Comparison of ENCODE assay signal across 25 cellular contexts in the genomic region with DNA sequence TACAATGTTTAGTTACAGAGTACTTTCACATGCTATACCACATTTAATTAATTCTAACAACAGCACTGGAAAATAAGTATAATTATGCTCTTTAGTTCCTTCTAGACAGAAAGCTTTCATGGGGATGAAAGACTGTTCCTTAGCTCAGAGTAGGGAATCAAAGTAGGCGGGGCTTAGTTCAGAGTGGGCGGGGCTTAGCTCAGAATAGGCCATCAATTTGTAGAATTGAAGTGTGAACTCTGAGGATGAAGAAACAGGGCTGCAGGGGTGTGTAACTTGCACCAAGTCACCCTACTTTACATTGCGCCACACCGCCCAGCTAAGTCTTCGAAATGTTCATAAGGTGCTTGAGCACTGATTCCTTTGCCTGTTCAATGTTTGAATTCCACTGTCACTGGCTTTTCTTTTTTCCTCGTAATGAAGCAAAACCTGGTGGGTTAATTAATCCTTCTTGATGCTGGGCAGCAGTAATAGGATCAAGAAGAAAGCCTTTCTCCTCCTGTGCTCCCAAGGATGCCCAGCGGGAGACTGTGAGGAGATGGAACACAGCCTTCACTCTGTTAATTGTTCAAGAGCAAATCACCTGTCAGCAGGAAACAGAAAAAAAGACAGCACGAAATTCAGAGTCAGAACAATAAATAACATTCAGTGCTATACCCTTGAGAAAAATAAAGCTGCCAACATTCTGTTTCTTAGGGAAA.
"Had no signal": no experiment of that assay in that cellular context is flagged by ENCODE, and none has a peak within 500 bp of the region (broad histone marks: within the 10 kb centered on the region; RNA-seq: fewer than 3 reads in every experiment).

No MANE protein-coding gene starts in this region.

- H3K9me3 ChIP-seq: breast epithelium, right lobe of liver, vagina had no signal

- H3K4me1 Mint-ChIP-seq: immature natural killer cell; memory B cell; naive thymus-derived CD4-positive, alpha-beta T cell; stimulated activated effector memory CD8-positive, alpha-beta T cell treated with anti-CD3 and anti-CD28 coated beads, Interleukin-12 subunit alpha, Interleukin-12 subunit beta, amount 100 ng/mL, for 72 hours had no signal

- H3K4me3 Mint-ChIP-seq: activated CD4-positive, alpha-beta memory T cell treated with anti-CD3 and anti-CD28 coated beads for 36 hours; immature natural killer cell; memory B cell; naive thymus-derived CD4-positive, alpha-beta T cell; stimulated activated effector memory CD8-positive, alpha-beta T cell treated with anti-CD3 and anti-CD28 coated beads, Interleukin-12 subunit alpha, Interleukin-12 subunit beta, amount 100 ng/mL, for 72 hours; stimulated activated naive CD8-positive, alpha-beta T cell treated with anti-CD3 and anti-CD28 coated beads, Interleukin-15, Interleukin-2, amounts not matched to agents 100 ng/mL and 50 ng/mL, for 24 hours; T-helper 2 cell treated with Interferon-gamma antibody and Interleukin-4, amounts not matched to agents 5 μg/mL and 100 μg/mL, for 36 hours; type B pancreatic cell had no signal

- FAIRE-seq: endothelial cell of umbilical vein had no signal

- DNase-seq: activated CD4-positive, alpha-beta memory T cell treated with anti-CD3 and anti-CD28 coated beads for 36 hours; activated CD4-positive, alpha-beta T cell treated with anti-CD3 and anti-CD28 coated beads for 4 hours; activated CD8-positive, alpha-beta memory T cell treated with anti-CD3 and anti-CD28 coated beads, Interleukin-2, amount 50 U/mL, for 4 hours; activated gamma-delta T cell; activated naive CD4-positive, alpha-beta T cell treated with anti-CD3 and anti-CD28 coated beads, Interleukin-2, amount 50 U/mL, for 16 hours; activated T-cell treated with anti-CD3 and anti-CD28 coated beads, Interleukin-2, amount 50 U/mL, for 1 hour; amniotic stem cell; central memory CD4-positive, alpha-beta T cell; foreskin fibroblast; head of caudate nucleus; hippocampal formation; immature natural killer cell; midbrain; naive thymus-derived CD4-positive, alpha-beta T cell; right lobe of liver; stimulated activated CD4-positive, alpha-beta T cell treated with anti-CD3 and anti-CD28 coated beads, Interleukin-2, amount 100 ng/mL, for 48 hours; substantia nigra had no signal

- H3K27ac Mint-ChIP-seq: activated CD4-positive, alpha-beta memory T cell treated with anti-CD3 and anti-CD28 coated beads for 36 hours; immature natural killer cell; memory B cell; naive thymus-derived CD4-positive, alpha-beta T cell; stimulated activated effector memory CD8-positive, alpha-beta T cell treated with anti-CD3 and anti-CD28 coated beads, Interleukin-12 subunit alpha, Interleukin-12 subunit beta, amount 100 ng/mL, for 72 hours; stimulated activated naive CD8-positive, alpha-beta T cell treated with anti-CD3 and anti-CD28 coated beads, Interleukin-15, Interleukin-2, amounts not matched to agents 100 ng/mL and 50 ng/mL, for 24 hours; T-helper 2 cell treated with Interferon-gamma antibody and Interleukin-4, amounts not matched to agents 5 μg/mL and 100 μg/mL, for 36 hours; type B pancreatic cell had no signal

- H3K9me3 Mint-ChIP-seq: activated CD4-positive, alpha-beta memory T cell treated with anti-CD3 and anti-CD28 coated beads for 36 hours; naive thymus-derived CD4-positive, alpha-beta T cell; stimulated activated effector memory CD8-positive, alpha-beta T cell treated with anti-CD3 and anti-CD28 coated beads, Interleukin-12 subunit alpha, Interleukin-12 subunit beta, amount 100 ng/mL, for 72 hours; stimulated activated naive CD8-positive, alpha-beta T cell treated with anti-CD3 and anti-CD28 coated beads, Interleukin-15, Interleukin-2, amounts not matched to agents 100 ng/mL and 50 ng/mL, for 24 hours; T-helper 2 cell treated with Interferon-gamma antibody and Interleukin-4, amounts not matched to agents 5 μg/mL and 100 μg/mL, for 36 hours had no signal

- H3K27ac ChIP-seq: breast epithelium, right lobe of liver, vagina had no signal

- H3K36me3 ChIP-seq: breast epithelium, right lobe of liver, vagina had no signal

- ATAC-seq: naive thymus-derived CD4-positive, alpha-beta T cell; right lobe of liver; stimulated activated effector memory CD8-positive, alpha-beta T cell treated with anti-CD3 and anti-CD28 coated beads, Interleukin-12 subunit alpha, Interleukin-12 subunit beta, amount 100 ng/mL, for 72 hours had no signal

- H3K4me1 ChIP-seq: breast epithelium, right lobe of liver, vagina had no signal

- H3K27me3 ChIP-seq: breast epithelium, right lobe of liver, vagina had no signal

- H3K36me3 Mint-ChIP-seq: activated CD4-positive, alpha-beta memory T cell treated with anti-CD3 and anti-CD28 coated beads for 36 hours; immature natural killer cell; memory B cell; naive thymus-derived CD4-positive, alpha-beta T cell; stimulated activated effector memory CD8-positive, alpha-beta T cell treated with anti-CD3 and anti-CD28 coated beads, Interleukin-12 subunit alpha, Interleukin-12 subunit beta, amount 100 ng/mL, for 72 hours; type B pancreatic cell had no signal

- H3K4me3 ChIP-seq: breast epithelium, right lobe of liver, vagina had no signal
